19 cellular contexts compared by ENCODE assay signal in genomic region chr7:6164010-6164409, GRCh38.
"Had no signal": no experiment of that assay in that cellular context is flagged by ENCODE, and none has a peak within 500 bp of the region (broad histone marks: within the 10 kb centered on the region; RNA-seq: fewer than 3 reads in every experiment).

No MANE protein-coding gene starts in this region.

- H3K4me1 ChIP-seq: pancreas had no signal

- H3K27ac Mint-ChIP-seq: immature natural killer cell; natural killer cell treated with Interleukin-12 subunit alpha and Interleukin-12 subunit beta and Interleukin-15 and Interleukin-18, amount 100 ng/mL, for 72 hours; neural progenitor cell; progenitor cell of endocrine pancreas; stimulated activated naive CD8-positive, alpha-beta T cell treated with anti-CD3 and anti-CD28 coated beads, Interleukin-15, Interleukin-2, amounts not matched to agents 100 ng/mL and 50 ng/mL, for 24 hours had no signal

- H3K27me3 Mint-ChIP-seq: natural killer cell treated with Interleukin-12 subunit alpha and Interleukin-12 subunit beta and Interleukin-15 and Interleukin-18, amount 100 ng/mL, for 72 hours; progenitor cell of endocrine pancreas; stimulated activated naive CD8-positive, alpha-beta T cell treated with anti-CD3 and anti-CD28 coated beads, Interleukin-15, Interleukin-2, amounts not matched to agents 100 ng/mL and 50 ng/mL, for 24 hours had no signal

- ATAC-seq: esophagus mucosa; left lung; natural killer cell treated with Interleukin-12 subunit alpha and Interleukin-12 subunit beta and Interleukin-15 and Interleukin-18, amount 100 ng/mL, for 72 hours; pancreas; right cardiac atrium; stimulated activated effector memory CD8-positive, alpha-beta T cell treated with anti-CD3 and anti-CD28 coated beads, Interleukin-12 subunit alpha, Interleukin-12 subunit beta, amount 100 ng/mL, for 72 hours had no signal

- H3K9me3 ChIP-seq: left lung, pancreas, testis, transverse colon had no signal

- H3K4me3 Mint-ChIP-seq: immature natural killer cell; natural killer cell treated with Interleukin-12 subunit alpha and Interleukin-12 subunit beta and Interleukin-15 and Interleukin-18, amount 100 ng/mL, for 72 hours; neural progenitor cell; stimulated activated effector memory CD8-positive, alpha-beta T cell treated with anti-CD3 and anti-CD28 coated beads, Interleukin-12 subunit alpha, Interleukin-12 subunit beta, amount 100 ng/mL, for 72 hours; stimulated activated naive CD8-positive, alpha-beta T cell treated with anti-CD3 and anti-CD28 coated beads, Interleukin-15, Interleukin-2, amounts not matched to agents 100 ng/mL and 50 ng/mL, for 24 hours had no signal

- H3K27ac ChIP-seq: left lung, neural progenitor cell, pancreas, testis, transverse colon had no signal

- H3K9ac ChIP-seq: neural progenitor cell had no signal

- H3K4me3 ChIP-seq: left lung, lung, neural progenitor cell, pancreas, smooth muscle cell, testis, transverse colon had no signal

- H3K4me1 Mint-ChIP-seq: stimulated activated effector memory CD8-positive, alpha-beta T cell treated with anti-CD3 and anti-CD28 coated beads, Interleukin-12 subunit alpha, Interleukin-12 subunit beta, amount 100 ng/mL, for 72 hours had no signal

- H3K9me3 Mint-ChIP-seq: immature natural killer cell; natural killer cell treated with Interleukin-12 subunit alpha and Interleukin-12 subunit beta and Interleukin-15 and Interleukin-18, amount 100 ng/mL, for 72 hours; neural progenitor cell; stimulated activated effector memory CD8-positive, alpha-beta T cell treated with anti-CD3 and anti-CD28 coated beads, Interleukin-12 subunit alpha, Interleukin-12 subunit beta, amount 100 ng/mL, for 72 hours; stimulated activated naive CD8-positive, alpha-beta T cell treated with anti-CD3 and anti-CD28 coated beads, Interleukin-15, Interleukin-2, amounts not matched to agents 100 ng/mL and 50 ng/mL, for 24 hours had no signal

- H3K27me3 ChIP-seq: left lung, neural progenitor cell, pancreas, testis, transverse colon had no signal

- H2AFZ ChIP-seq: neural progenitor cell had no signal

- DNase-seq: effector memory CD4-positive, alpha-beta T cell; immature natural killer cell; left lung; midbrain; nucleus accumbens; pancreas; stimulated activated CD4-positive, alpha-beta T cell treated with anti-CD3 and anti-CD28 coated beads, Interleukin-4, amount 100 ng/mL, for 1 hour; stimulated activated CD8-positive, alpha-beta memory T cell treated with anti-CD3 and anti-CD28 coated beads, Interleukin-4, amount 100 ng/mL, for 48 hours; testis; transverse colon had no signal

- H3K4me2 ChIP-seq: neural progenitor cell, smooth muscle cell had no signal
